In genomic region chr19:34926685-34927375, GRCh38 we compare ENCODE assay signal across 8 cellular contexts. TPM values are rescaled to one million over a fixed set of nuclear protein-coding genes. Genes with fewer than 3 reads are reported as not detected.
DNase-seq lines count a peak whose midpoint lies in the region; ATAC-seq and TF ChIP-seq lines count a peak whose summit lies in the region.

Gene ZNF30 (plus strand): TSS chr19:34926903. CDS start chr19:34929948, 3,045 bp downstream.

- peak in 1 of 2 donors; percentile 78 for TF ChIP-seq POLR2A in adrenal gland (IDR thresholded peaks at IDR 0.05)

- peaks cover 12% of the 10 kb centered on the region for H3K4me1 ChIP-seq in Karpas-422 (ENCODE audit: low read length)
- peaks cover 0 to 9% of the 10 kb centered on the region in 2 donors for H3K4me1 ChIP-seq in adrenal gland (replicated peaks in 1 of 2)
- H3K4me1 ChIP-seq in heart right ventricle = peaks cover 0 to 22% (median 10%) of the 10 kb centered on the region in 9 donors

- peaks cover 23% of the 10 kb centered on the region for H3K79me2 ChIP-seq in Karpas-422 (ENCODE audit: low read length)

- peak within 1 kb of the TSS; percentile 96 for H2AFZ ChIP-seq in Karpas-422 (ENCODE audit: low read length)

- TF ChIP-seq CTCF in adrenal gland (IDR thresholded peaks at IDR 0.05) (peak in 1 of 6 experiments; percentile 11), heart right ventricle (IDR thresholded peaks at IDR 0.05) (peak in 2 of 9 donors; percentile 4 to 6), type B pancreatic cell (conservative IDR thresholded peaks at IDR 0.05) (peak; percentile 24)

- H3K4me3 ChIP-seq in Karpas-422 (ENCODE audit: low read length) (peak within 1 kb of the TSS; percentile 83), adrenal gland (peak within 1 kb of the TSS; percentile 37 to 57 (median 48)), heart right ventricle (peak within 1 kb of the TSS; percentile 52 to 79 (median 67))

- H3K9me3 ChIP-seq in Karpas-422 (ENCODE audit: low read length) (no peaks in the 10 kb centered on the region), adrenal gland (replicated peaks in 1 of 3) (no peaks in the 10 kb centered on the region), heart right ventricle (no peaks in the 10 kb centered on the region)

- H3K9me3 Mint-ChIP-seq in type B pancreatic cell = no peaks in the 10 kb centered on the region

- H3K4me2 ChIP-seq in Karpas-422 (ENCODE audit: low read depth, low read length, poor library complexity, severe bottlenecking) = peak within 1 kb of the TSS; percentile 75

- H3K27ac Mint-ChIP-seq in type B pancreatic cell = peak within 1 kb of the TSS; percentile 87

- WGBS in adrenal gland, 4 donors = 0 to 1% (median 0%) methylated on average over 39 to 53 of the region's 53 CpGs
- 1% methylated on average over 53 of the region's 53 CpGs for WGBS in heart right ventricle, 2 donors

- no peaks in the 10 kb centered on the region for H3K9me2 ChIP-seq in Karpas-422 (replicated peaks; ENCODE audit: insufficient read depth, low read length)

- no peaks in the 10 kb centered on the region for H4K20me1 ChIP-seq in Karpas-422 (ENCODE audit: insufficient read depth, low read depth, low read length)

- peaks cover 12% of the 10 kb centered on the region for H3K36me3 Mint-ChIP-seq in type B pancreatic cell

- peak; percentile 94 for ATAC-seq in GM21723 (IDR thresholded peaks at IDR 0.05; ENCODE audit: unreplicated experiment)
- peak; percentile 99 to 100 (median 100) for ATAC-seq in heart right ventricle

- H3K36me3 ChIP-seq in Karpas-422 (ENCODE audit: insufficient read depth, low read length) = peaks cover 6% of the 10 kb centered on the region
- H3K36me3 ChIP-seq in adrenal gland (replicated peaks in 1 of 2) = no peaks in the 10 kb centered on the region
- peaks cover 0 to 25% (median 4%) of the 10 kb centered on the region in 9 donors for H3K36me3 ChIP-seq in heart right ventricle

- intact Hi-C loops in adrenal gland (cut with DNase I) (no loop called here), heart right ventricle (cut with DNase I) (loop anchor here in 2 of 10 donors (2.0 to 5.0 kb wide), 3 partner anchors 35 to 194 kb away; partner anchors contain the start of genes ZNF599 (in 1 of the 2) and ZNF792 (in 1 of the 2)), posterior cingulate gyrus (cut with DNase I) (no loop called here)

- H3K9ac ChIP-seq in Karpas-422 (ENCODE audit: low read length) = peak within 1 kb of the TSS; percentile 84

- H3K4me3 Mint-ChIP-seq in type B pancreatic cell = peak within 1 kb of the TSS; percentile 96

- DNase-seq in DMS53 treated with DMSO at 0.1 percent for 48 hours (lab: John Stamatoyannopoulos, UW; ENCODE audit: unreplicated experiment) = peak; percentile 92
- DNase-seq in Karpas-422 = peak; percentile 96
- peak; percentile 46 for DNase-seq in T follicular helper cell (ENCODE audit: low read depth)
- peak; percentile 88 to 96 (median 93) for DNase-seq in adrenal gland
- peak; percentile 92 to 94 for DNase-seq in heart right ventricle
- peak; percentile 86 to 99 (median 90) for DNase-seq in posterior cingulate gyrus
- peak; percentile 91 for DNase-seq in type B pancreatic cell (ENCODE audit: extremely low spot score, unreplicated experiment)

- no peaks in the 10 kb centered on the region for H3K27me3 ChIP-seq in Karpas-422 (ENCODE audit: low read length)
- no peaks in the 10 kb centered on the region for H3K27me3 ChIP-seq in adrenal gland
- peaks cover 0 to 11% (median 0%) of the 10 kb centered on the region in 7 donors for H3K27me3 ChIP-seq in heart right ventricle

- H3K27me3 Mint-ChIP-seq in type B pancreatic cell = no peaks in the 10 kb centered on the region

- peaks cover 14% of the 10 kb centered on the region for H3K4me1 Mint-ChIP-seq in type B pancreatic cell (ENCODE audit: unreplicated experiment)

- H3K27ac ChIP-seq in Karpas-422 (ENCODE audit: low read length) (peak within 1 kb of the TSS; percentile 55), adrenal gland (peak within 1 kb of the TSS; percentile 11 to 78 (median 66)), heart right ventricle (peak within 1 kb of the TSS; percentile 16 to 86 (median 82))

RNA-seq across cellular contexts. Expression of gene ZNF30, which starts in this region (rescaled TPM):
- 6.3 and 8.5 TPM in 2 replicates for total RNA-seq in Karpas-422 (2014; rRNA removed; shearing (Covaris generic); ENCODE audit: low replicate concordance)
- total RNA-seq in adrenal gland (1 to 10 TPM; 2.1 to 5.6 (median 3.6) TPM), heart right ventricle (1 to 10 TPM; 1.6 to 4.5 (median 2.6) TPM), type B pancreatic cell (ENCODE audit: low replicate concordance) (4.0 and 6.9 TPM in 2 replicates)
- polyA plus RNA-seq in adrenal gland (1 to 10 TPM; 2.8 to 5.3 (median 3.6) TPM), heart right ventricle (1 to 10 TPM; 1.4 to 4.1 TPM)

Comparison
In these comparisons a context has a peak if more than half of its experiments do, and no peak if none do; other contexts are left out.
1. Peak in every context shown above with its lines: DNase-seq, ATAC-seq, H3K4me3 ChIP-seq and H3K27ac ChIP-seq.
2. DNase-seq: peak in every context shown above with its lines; median percentile 96 in Karpas-422; 93 in adrenal gland; 93 in heart right ventricle; 92 in DMS53 treated with DMSO at 0.1 percent for 48 hours; 91 in type B pancreatic cell; 90 in posterior cingulate gyrus; 46 in T follicular helper cell.